Comparison of ENCODE assay signal across 1 cellular context in genomic region chr9:127495884-127496555, GRCh38.
TF ChIP-seq lines count a peak whose summit lies in the region.

No MANE protein-coding gene starts in this region.

TF ChIP-seq in GM23338, 12 proteins besides CTCF, POLR2A, EP300 and RAD21 (continued from another document):
- TF ChIP-seq ZNF462 (CRISPR knock-in tag; IDR thresholded peaks at IDR 0.05), result no peak
- no peak for TF ChIP-seq EZH2 (IDR thresholded peaks at IDR 0.05; ENCODE audit: low read depth, unreplicated experiment)
- TF ChIP-seq EZH2phosphoT487 (IDR thresholded peaks at IDR 0.05; ENCODE audit: unreplicated experiment), result no peak
- no peak for TF ChIP-seq POLR2AphosphoS5 (IDR thresholded peaks at IDR 0.05; ENCODE audit: low read depth)
TF ChIP-seq in GM23338: peak in this region for 0.
